Comparison of ENCODE assay signal across 8 cellular contexts in the genomic region with DNA sequence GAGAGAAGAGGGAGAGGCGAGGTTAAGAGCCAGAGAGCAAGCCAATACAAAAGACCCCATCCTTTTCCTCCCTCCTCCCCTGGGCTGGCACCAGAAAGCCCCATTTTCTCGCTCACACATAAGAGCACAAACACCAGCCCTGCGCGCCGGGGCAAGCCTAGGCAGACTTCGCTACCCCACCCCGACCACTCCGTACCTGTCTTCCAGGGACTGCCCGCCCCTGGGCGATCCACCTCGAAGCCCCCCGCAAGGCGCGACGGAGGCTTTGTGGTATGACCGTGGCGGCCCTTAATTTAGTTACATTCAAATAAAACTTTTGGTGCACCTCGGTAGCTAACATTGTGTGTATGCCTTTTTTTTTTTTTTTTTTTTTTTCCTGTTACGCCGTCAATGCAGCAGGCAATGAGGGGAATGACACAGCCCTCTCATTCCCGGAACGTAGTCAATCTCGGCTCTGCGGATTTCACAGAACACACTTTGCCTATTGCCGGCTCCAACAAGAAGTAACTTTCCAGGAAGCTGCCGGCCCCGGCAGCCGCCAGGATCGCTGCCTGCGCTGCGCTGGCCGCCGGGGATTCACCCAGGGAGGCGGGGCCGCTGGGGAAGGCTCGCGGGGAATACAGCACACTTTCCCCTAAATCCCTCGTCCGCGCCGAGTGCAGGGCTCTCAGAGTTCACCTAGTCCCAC. TPM values are rescaled to one million over a fixed set of nuclear protein-coding genes. Genes with fewer than 3 reads are reported as not detected.
DNase-seq lines count a peak whose midpoint lies in the region; ATAC-seq and TF ChIP-seq lines count a peak whose summit lies in the region.

No MANE protein-coding gene starts in this region.

- H3K4me3 ChIP-seq in OCI-LY1 (ENCODE audit: low read depth, low read length, poor library complexity, severe bottlenecking) (peak overlapping the region; percentile 77), adipocyte (ENCODE audit: low read length) (peak overlapping the region; percentile 90), cardiac muscle cell (peak overlapping the region; percentile 37), osteoblast (ENCODE audit: insufficient read depth, low read length) (peak overlapping the region; percentile 93)

- peak overlapping the region; percentile 83 for H3K4me2 ChIP-seq in OCI-LY1 (ENCODE audit: low read length)
- H3K4me2 ChIP-seq in osteoblast (ENCODE audit: insufficient read depth, low read length) = peak overlapping the region; percentile 100

- H2AFZ ChIP-seq in OCI-LY1 (ENCODE audit: low read length) = no peak overlapping the region
- peak overlapping the region; percentile 89 for H2AFZ ChIP-seq in osteoblast (ENCODE audit: low read length)

- H3K9me3 ChIP-seq in OCI-LY1 (ENCODE audit: low read length) = no peaks in the 10 kb centered on the region
- H3K9me3 ChIP-seq in adipocyte (ENCODE audit: control insufficient read depth, low read length) = no peaks in the 10 kb centered on the region
- no peaks in the 10 kb centered on the region for H3K9me3 ChIP-seq in cardiac muscle cell (ENCODE audit: low read depth)
- no peaks in the 10 kb centered on the region for H3K9me3 ChIP-seq in osteoblast (ENCODE audit: low read depth, low read length)

- H3K27me3 ChIP-seq in OCI-LY1 (ENCODE audit: insufficient read depth, low read length) (no peaks in the 10 kb centered on the region), adipocyte (replicated peaks; ENCODE audit: control insufficient read depth, insufficient read depth, low read length) (no peaks in the 10 kb centered on the region), cardiac muscle cell (no peaks in the 10 kb centered on the region), osteoblast (ENCODE audit: insufficient read depth, low read length) (no peaks in the 10 kb centered on the region)

- in situ Hi-C loops in GM13976 (cut with MboI; ENCODE audit: low sequenced_read_pairs, unreplicated experiment) = loop anchor here (25.0 kb wide), 1 partner anchor 1400 kb away; no protein-coding TSS in a partner anchor

- peaks cover 13% of the 10 kb centered on the region for H3F3A ChIP-seq in OCI-LY1 (ENCODE audit: insufficient read depth, low read length)

- H3K4me1 ChIP-seq in OCI-LY1 (ENCODE audit: insufficient read depth, low read length, severe bottlenecking) (peaks cover 98% of the 10 kb centered on the region), adipocyte (ENCODE audit: control insufficient read depth, insufficient read depth, low read length) (peaks cover 57% of the 10 kb centered on the region), cardiac muscle cell (ENCODE audit: low read depth) (peaks cover 6% of the 10 kb centered on the region), osteoblast (ENCODE audit: insufficient read depth, low read length) (peaks cover 51% of the 10 kb centered on the region)

- H3K27ac ChIP-seq in OCI-LY1 (ENCODE audit: low read depth, low read length, poor library complexity, severe bottlenecking) (peak overlapping the region; percentile 93), cardiac muscle cell (no peak overlapping the region), osteoblast (ENCODE audit: low read depth, low read length) (peak overlapping the region; percentile 100)

- no peaks in the 10 kb centered on the region for H3K9me2 ChIP-seq in OCI-LY1 (ENCODE audit: low read depth, low read length)

- no peak for TF ChIP-seq CTCF in GM13976 (IDR thresholded peaks at IDR 0.05; ENCODE audit: borderline replicate concordance, control extremely low read depth, extremely low read depth, insufficient read depth, missing control alignments)
- TF ChIP-seq CTCF in OCI-LY1 (IDR thresholded peaks at IDR 0.05; ENCODE audit: low read length) = no peak
- no peak for TF ChIP-seq CTCF in cardiac muscle cell (IDR thresholded peaks at IDR 0.05; ENCODE audit: low read depth, low read length)
- TF ChIP-seq CTCF in osteoblast (IDR thresholded peaks at IDR 0.05; ENCODE audit: extremely low read depth, low read depth, low read length) = no peak

- peaks cover 84% of the 10 kb centered on the region for H3K79me2 ChIP-seq in OCI-LY1 (ENCODE audit: insufficient read depth, low read length)
- H3K79me2 ChIP-seq in osteoblast (ENCODE audit: insufficient read depth, low read length) = peaks cover 80% of the 10 kb centered on the region

- ATAC-seq in GM18511 (IDR thresholded peaks at IDR 0.05; ENCODE audit: unreplicated experiment) (no peak), GM19467 (IDR thresholded peaks at IDR 0.05; ENCODE audit: unreplicated experiment) (no peak), HG02610 (IDR thresholded peaks at IDR 0.05; ENCODE audit: unreplicated experiment) (no peak)

- peaks cover 98% of the 10 kb centered on the region for H3K36me3 ChIP-seq in OCI-LY1 (ENCODE audit: insufficient read depth, low read length)
- H3K36me3 ChIP-seq in adipocyte (ENCODE audit: control insufficient read depth, insufficient read depth, low read length, severe bottlenecking) = peaks cover 22% of the 10 kb centered on the region
- no peaks in the 10 kb centered on the region for H3K36me3 ChIP-seq in cardiac muscle cell
- peaks cover 21% of the 10 kb centered on the region for H3K36me3 ChIP-seq in osteoblast (ENCODE audit: insufficient read depth, low read length)

- DNase-seq in GM13976 (ENCODE audit: low spot score) (peak; percentile 50), adipocyte (ENCODE audit: low read depth) (peak; percentile 85), cardiac muscle cell (ENCODE audit: low read depth in 1 of 2, low spot score in 1 of 2) (peak; percentile 49 to 85), osteoblast (ENCODE audit: insufficient read length, low spot score, missing footprints) (peak; percentile 80)

- H4K20me1 ChIP-seq in OCI-LY1 (ENCODE audit: insufficient read depth, low read length) = no peaks in the 10 kb centered on the region
- peaks cover 28% of the 10 kb centered on the region for H4K20me1 ChIP-seq in osteoblast (ENCODE audit: insufficient read depth, low read length)

- H3K9ac ChIP-seq in OCI-LY1 (ENCODE audit: low read length) = peak overlapping the region; percentile 82
- peak overlapping the region; percentile 98 for H3K9ac ChIP-seq in adipocyte (ENCODE audit: low read length)

RNA-seq across cellular contexts. Expression of gene BCL6, which starts 7.7 kb away (rescaled TPM):
- 5.7 and 12.7 TPM in 2 replicates for total RNA-seq in cardiac muscle cell
- polyA plus RNA-seq in cardiac muscle cell = 3.6 and 4.9 TPM in 2 replicates
- total RNA-seq in osteoblast = 35.4 and 40.2 TPM in 2 replicates

RNA-seq across cellular contexts. Expression of gene RTP2, which starts 35.2 kb away (rescaled TPM):
- total RNA-seq in cardiac muscle cell (not detected in 2 replicates), osteoblast (not detected in 2 replicates)
- not detected in 2 replicates for polyA plus RNA-seq in cardiac muscle cell

Comparison
In these comparisons a context has a peak if more than half of its experiments do, and no peak if none do; other contexts are left out.
1. H3K4me3 ChIP-seq: peak in every context shown above with its lines; median percentile 93 in osteoblast; 90 in adipocyte; 77 in OCI-LY1; 37 in cardiac muscle cell.